In the genomic region with DNA sequence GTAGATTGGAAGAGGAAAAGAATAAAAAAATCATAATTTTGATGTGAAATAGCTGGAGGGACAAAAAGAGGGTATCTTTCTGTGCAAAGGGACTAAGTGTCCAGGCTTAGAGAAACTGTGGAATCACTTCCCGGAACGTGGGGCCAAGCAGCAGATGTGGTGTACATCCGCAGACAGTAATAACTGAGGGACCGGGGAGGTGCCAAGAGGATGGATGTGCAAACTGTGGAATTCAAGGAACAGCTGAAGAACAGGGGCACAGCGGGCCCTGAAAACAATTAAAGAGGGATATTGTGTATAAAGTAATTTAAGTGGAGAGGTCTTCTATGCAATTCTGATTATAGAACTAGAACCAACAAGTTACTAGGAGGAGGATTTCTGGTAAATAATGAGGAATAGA, we compare ENCODE assay signal across 24 cellular contexts.
"Had no signal": no experiment of that assay in that cellular context is flagged by ENCODE, and none has a peak within 500 bp of the region (broad histone marks: within the 10 kb centered on the region; RNA-seq: fewer than 3 reads in every experiment).

No MANE protein-coding gene starts in this region.

- H3K36me3 ChIP-seq: adrenal gland, esophagus squamous epithelium, gastrocnemius medialis, pancreas, right atrium auricular region, thyroid gland had no signal

- H3K27ac ChIP-seq: adrenal gland, body of pancreas, epithelial cell of prostate, gastrocnemius medialis, pancreas, right atrium auricular region, thyroid gland had no signal

- DNase-seq: activated B cell treated with CpG ODN at 0.5 μM for 24 hours; activated CD4-positive, alpha-beta T cell treated with anti-CD3 and anti-CD28 coated beads for 36 hours; activated CD8-positive, alpha-beta memory T cell treated with anti-CD3 and anti-CD28 coated beads, Interleukin-2, amount 10 ng/mL, durations not matched to agents 7 days and 5 days; activated CD8-positive, alpha-beta T cell treated with anti-CD3 and anti-CD28 coated beads, Interleukin-2, amount 10 ng/mL, durations not matched to agents 7 days and 5 days; activated naive CD4-positive, alpha-beta T cell; activated T-cell treated with anti-CD3 and anti-CD28 coated beads, Interleukin-2, amount 50 U/mL, for 48 hours; adrenal gland; body of pancreas; effector CD8-positive, alpha-beta T cell; esophagus squamous epithelium; gastrocnemius medialis; glutamatergic neuron; islet precursor cell; left ventricle myocardium superior; naive B cell; nephron progenitor cell; pancreas; stimulated activated CD4-positive, alpha-beta T cell treated with anti-CD3 and anti-CD28 coated beads, Interleukin-2, amount 100 ng/mL, for 48 hours; stimulated activated naive CD8-positive, alpha-beta T cell treated with anti-CD3 and anti-CD28 coated beads, Interleukin-15, amount 100 ng/mL, for 72 hours; substantia nigra; T-cell; thyroid gland had no signal

- H3K4me1 ChIP-seq: adrenal gland, body of pancreas, esophagus squamous epithelium, gastrocnemius medialis, pancreas, right atrium auricular region had no signal

- H3K9me3 ChIP-seq: adrenal gland, body of pancreas, gastrocnemius medialis, pancreas, thyroid gland had no signal

- H3K4me3 ChIP-seq: adrenal gland, body of pancreas, esophagus squamous epithelium, gastrocnemius medialis, pancreas, right atrium auricular region, thyroid gland had no signal

- ATAC-seq: activated CD4-positive, alpha-beta T cell treated with anti-CD3 and anti-CD28 coated beads for 36 hours; activated CD8-positive, alpha-beta memory T cell treated with anti-CD3 and anti-CD28 coated beads, Interleukin-2, amount 10 ng/mL, durations not matched to agents 7 days and 5 days; activated CD8-positive, alpha-beta T cell treated with anti-CD3 and anti-CD28 coated beads, Interleukin-2, amount 10 ng/mL, durations not matched to agents 7 days and 5 days; body of pancreas; gastrocnemius medialis; left ventricle myocardium superior; pancreas; stimulated activated naive CD8-positive, alpha-beta T cell treated with anti-CD3 and anti-CD28 coated beads, Interleukin-15, amount 100 ng/mL, for 72 hours; T-cell had no signal

- H3K27me3 ChIP-seq: adrenal gland, body of pancreas, gastrocnemius medialis, pancreas, right atrium auricular region, thyroid gland had no signal
